18 cellular contexts compared by ENCODE assay signal in the genomic region with DNA sequence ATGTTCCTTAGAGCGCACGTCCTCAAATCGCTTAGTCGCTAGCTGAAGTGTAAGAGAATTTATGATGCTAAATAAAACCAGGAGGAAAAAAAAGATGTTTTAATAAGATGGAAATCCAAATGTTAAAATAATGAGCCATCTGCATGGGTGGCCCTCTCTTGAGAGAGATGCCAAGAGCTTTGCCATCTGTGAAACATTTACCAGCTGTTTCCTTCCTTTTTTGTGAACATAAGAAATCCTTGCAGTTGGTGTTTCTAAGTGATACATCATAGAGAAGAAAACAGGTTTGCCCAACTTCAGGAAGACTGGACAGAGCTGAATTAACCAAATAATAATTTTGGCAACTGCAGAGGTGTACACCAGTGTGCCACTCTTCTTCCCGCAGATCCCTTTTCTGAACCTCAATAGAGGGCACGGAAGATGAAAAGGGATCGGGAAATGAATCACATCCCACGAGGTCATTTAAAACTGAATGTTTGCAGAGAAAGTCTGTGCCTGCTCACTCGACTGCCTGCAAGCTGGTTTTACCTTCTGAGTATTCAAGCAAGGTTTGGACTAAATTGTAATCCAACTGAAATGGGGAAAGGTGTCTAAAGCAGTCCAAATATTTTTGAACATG.
"Had no signal": no experiment of that assay in that cellular context is flagged by ENCODE, and none has a peak within 500 bp of the region (broad histone marks: within the 10 kb centered on the region; RNA-seq: fewer than 3 reads in every experiment).

No MANE protein-coding gene starts in this region.

- H3K4me2 ChIP-seq: smooth muscle cell had no signal

- H3K27ac Mint-ChIP-seq: activated B cell treated with CpG ODN at 0.5 μM for 24 hours; activated CD4-positive, alpha-beta T cell treated with anti-CD3 and anti-CD28 coated beads, Interleukin-2, amount 10 ng/mL, durations not matched to agents 24 days and 14 days; activated naive CD8-positive, alpha-beta T cell treated with anti-CD3 and anti-CD28 coated beads, Interleukin-2, amount 50 U/mL, for 24 hours; effector memory CD8-positive, alpha-beta T cell; naive thymus-derived CD4-positive, alpha-beta T cell had no signal

- H3K36me3 Mint-ChIP-seq: naive thymus-derived CD4-positive, alpha-beta T cell had no signal

- H3K27me3 ChIP-seq: ascending aorta, neutrophil, tibial nerve had no signal

- DNase-seq: activated B cell treated with CpG ODN at 0.5 μM for 24 hours; activated CD4-positive, alpha-beta T cell treated with anti-CD3 and anti-CD28 coated beads, Interleukin-2, amount 10 ng/mL, durations not matched to agents 24 days and 14 days; activated CD8-positive, alpha-beta memory T cell treated with anti-CD3 and anti-CD28 coated beads for 24 hours; activated naive CD4-positive, alpha-beta T cell treated with Interleukin-2 at 50 U/mL for 16 hours; activated naive CD8-positive, alpha-beta T cell treated with anti-CD3 and anti-CD28 coated beads, Interleukin-2, amount 50 U/mL, for 24 hours; caudate nucleus; effector memory CD8-positive, alpha-beta T cell; erythroblast; hypothalamus; left cardiac atrium; lower lobe of right lung; naive thymus-derived CD4-positive, alpha-beta T cell; right cardiac atrium; T-helper 1 cell had no signal

- H3K27ac ChIP-seq: ascending aorta, lower lobe of right lung, neutrophil, tibial nerve had no signal

- H3K4me1 ChIP-seq: ascending aorta, lower lobe of right lung, tibial nerve had no signal

- H3K9me3 Mint-ChIP-seq: activated B cell treated with CpG ODN at 0.5 μM for 24 hours; activated naive CD8-positive, alpha-beta T cell treated with anti-CD3 and anti-CD28 coated beads, Interleukin-2, amount 50 U/mL, for 24 hours; effector memory CD8-positive, alpha-beta T cell; naive thymus-derived CD4-positive, alpha-beta T cell had no signal

- H3K4me1 Mint-ChIP-seq: activated B cell treated with CpG ODN at 0.5 μM for 24 hours; activated CD4-positive, alpha-beta T cell treated with anti-CD3 and anti-CD28 coated beads, Interleukin-2, amount 10 ng/mL, durations not matched to agents 24 days and 14 days; activated naive CD8-positive, alpha-beta T cell treated with anti-CD3 and anti-CD28 coated beads, Interleukin-2, amount 50 U/mL, for 24 hours; naive thymus-derived CD4-positive, alpha-beta T cell had no signal

- ATAC-seq: activated naive CD8-positive, alpha-beta T cell treated with anti-CD3 and anti-CD28 coated beads, Interleukin-2, amount 50 U/mL, for 24 hours; effector memory CD8-positive, alpha-beta T cell; left cardiac atrium; lower lobe of right lung; naive thymus-derived CD4-positive, alpha-beta T cell; right cardiac atrium had no signal

- H3K4me3 Mint-ChIP-seq: activated B cell treated with CpG ODN at 0.5 μM for 24 hours; activated CD4-positive, alpha-beta T cell treated with anti-CD3 and anti-CD28 coated beads, Interleukin-2, amount 10 ng/mL, durations not matched to agents 24 days and 14 days; activated naive CD8-positive, alpha-beta T cell treated with anti-CD3 and anti-CD28 coated beads, Interleukin-2, amount 50 U/mL, for 24 hours; effector memory CD8-positive, alpha-beta T cell; naive thymus-derived CD4-positive, alpha-beta T cell had no signal

- H3K36me3 ChIP-seq: ascending aorta, lower lobe of right lung, neutrophil, tibial nerve had no signal

- H3K9me3 ChIP-seq: ascending aorta, lower lobe of right lung, neutrophil, tibial nerve had no signal

- H3K27me3 Mint-ChIP-seq: activated CD4-positive, alpha-beta T cell treated with anti-CD3 and anti-CD28 coated beads, Interleukin-2, amount 10 ng/mL, durations not matched to agents 24 days and 14 days; activated naive CD8-positive, alpha-beta T cell treated with anti-CD3 and anti-CD28 coated beads, Interleukin-2, amount 50 U/mL, for 24 hours had no signal

- H3K4me3 ChIP-seq: ascending aorta, lower lobe of right lung, smooth muscle cell, tibial nerve had no signal
